ENCODE assay signal across 18 cellular contexts in genomic region chr4:155541716-155542115, GRCh38.
"Had no signal": no experiment of that assay in that cellular context is flagged by ENCODE, and none has a peak within 500 bp of the region (broad histone marks: within the 10 kb centered on the region; RNA-seq: fewer than 3 reads in every experiment).

No MANE protein-coding gene starts in this region.

- H3K9me3 ChIP-seq: body of pancreas, left ventricle myocardium inferior, uterus had no signal

- H3K27me3 ChIP-seq: body of pancreas, dorsolateral prefrontal cortex, uterus had no signal

- ATAC-seq: activated CD4-positive, alpha-beta T cell treated with anti-CD3 and anti-CD28 coated beads for 36 hours; activated CD8-positive, alpha-beta memory T cell treated with anti-CD3 and anti-CD28 coated beads, Interleukin-2, amount 10 ng/mL, durations not matched to agents 7 days and 5 days; activated CD8-positive, alpha-beta T cell treated with anti-CD3 and anti-CD28 coated beads, Interleukin-2, amount 10 ng/mL, durations not matched to agents 7 days and 5 days; body of pancreas; right cardiac atrium had no signal

- H3K36me3 ChIP-seq: left ventricle myocardium inferior, uterus had no signal

- H3K4me3 ChIP-seq: body of pancreas, coronary artery, dorsolateral prefrontal cortex, left ventricle myocardium inferior, lung, uterus had no signal

- H3K4me1 ChIP-seq: body of pancreas had no signal

- DNase-seq: activated CD4-positive, alpha-beta T cell treated with anti-CD3 and anti-CD28 coated beads for 36 hours; activated CD4-positive, CD25-positive, alpha-beta regulatory T cell; activated CD8-positive, alpha-beta memory T cell treated with anti-CD3 and anti-CD28 coated beads, Interleukin-2, amount 10 ng/mL, durations not matched to agents 7 days and 5 days; activated CD8-positive, alpha-beta T cell treated with anti-CD3 and anti-CD28 coated beads, Interleukin-2, amount 10 ng/mL, durations not matched to agents 7 days and 5 days; activated T-cell treated with anti-CD3 and anti-CD28 coated beads, Interleukin-2, amount 50 U/mL, for 48 hours; aorta; body of pancreas; dorsolateral prefrontal cortex; effector memory CD4-positive, alpha-beta T cell; erythroblast; islet precursor cell; left ventricle myocardium inferior; posterior cingulate gyrus; right cardiac atrium; stimulated activated CD4-positive, alpha-beta T cell treated with anti-CD3 and anti-CD28 coated beads, Interleukin-2, amount 100 ng/mL, for 48 hours; uterus had no signal

- H3K27ac ChIP-seq: body of pancreas, coronary artery, dorsolateral prefrontal cortex, left ventricle myocardium inferior, uterus had no signal
